15 cellular contexts compared by ENCODE assay signal in genomic region chr3:158273646-158274045, GRCh38.
DNase-seq lines count a peak whose midpoint lies in the region; ATAC-seq and TF ChIP-seq lines count a peak whose summit lies in the region.
"Had no signal": no experiment of that assay in that cellular context is flagged by ENCODE, and none has a peak within 500 bp of the region (broad histone marks: within the 10 kb centered on the region; RNA-seq: fewer than 3 reads in every experiment).

No MANE protein-coding gene starts in this region.

- no peaks in the 10 kb centered on the region for H3K9me3 ChIP-seq in body of pancreas
- H3K9me3 ChIP-seq: HAP-1 had no signal

- DNase-seq in EL = peak; percentile 6
- DNase-seq in chondrocyte (ENCODE audit: low spot score) = no peak
- DNase-seq in iris pigment epithelial cell (ENCODE audit: low read depth) = peak; percentile 60
- DNase-seq in body of pancreas = no peak
- DNase-seq in 8988T = no peak
- no peak for DNase-seq in NCI-H1436 (lab: John Stamatoyannopoulos, UW)
- DNase-seq in Right ventricle myocardium inferior (ENCODE audit: missing footprints) = no peak
- DNase-seq: Calu3; CD8-positive, alpha-beta T cell; DMS79 treated with DMSO at 0.1 percent for 48 hours; GM23248 had no signal

- ATAC-seq in body of pancreas (no peak), Right ventricle myocardium inferior (no peak)
- ATAC-seq: A549; CD8-positive, alpha-beta T cell had no signal

- H3K27ac Mint-ChIP-seq in chondrocyte (ENCODE audit: unreplicated experiment) = peak overlapping the region; percentile 12
- H3K27ac Mint-ChIP-seq: B cell; CD8-positive, alpha-beta T cell had no signal

- no peaks in the 10 kb centered on the region for H3K27me3 ChIP-seq in body of pancreas
- H3K27me3 ChIP-seq: BLaER1 treated with 17β-estradiol and CSF1 and Interleukin-3, amounts not matched to agents 10 nM and 100 nM had no signal

- TF ChIP-seq POLR2A in body of pancreas (IDR thresholded peaks at IDR 0.05) = no peak

- H3K27me3 Mint-ChIP-seq in chondrocyte (ENCODE audit: low read depth) = no peaks in the 10 kb centered on the region
- H3K27me3 Mint-ChIP-seq: B cell had no signal

- TF ChIP-seq CTCF in chondrocyte (IDR thresholded peaks at IDR 0.05) (no peak), body of pancreas (IDR thresholded peaks at IDR 0.05) (no peak)

- H3K9me3 Mint-ChIP-seq in chondrocyte (ENCODE audit: low read depth) = peaks cover 10% of the 10 kb centered on the region

- peaks cover 0 to 2% of the 10 kb centered on the region in 2 donors for H3K36me3 ChIP-seq in body of pancreas (replicated peaks in 1 of 2; ENCODE audit: insufficient read depth in 1 of 2, low read depth in 2 of 2)
- H3K36me3 ChIP-seq: HAP-1 had no signal

- H3K36me3 Mint-ChIP-seq in chondrocyte (ENCODE audit: low read depth) = peaks cover 2% of the 10 kb centered on the region

- intact Hi-C loops in body of pancreas (cut with DNase I) (no loop called here), Right ventricle myocardium inferior (cut with DNase I) (no loop called here)

- 83 to 94% methylated on average over 1 of the region's 1 CpG for WGBS in body of pancreas, 2 donors

- H3K4me3 Mint-ChIP-seq in chondrocyte (ENCODE audit: unreplicated experiment) = no peak overlapping the region
- H3K4me3 Mint-ChIP-seq: B cell; CD8-positive, alpha-beta T cell had no signal

- H3K4me1 Mint-ChIP-seq in chondrocyte (ENCODE audit: low read depth) = peaks cover 9% of the 10 kb centered on the region
- H3K4me1 Mint-ChIP-seq: B cell had no signal

- H3K4me3 ChIP-seq in body of pancreas = no peak overlapping the region
- H3K4me3 ChIP-seq: A549; BLaER1 treated with 17β-estradiol and CSF1 and Interleukin-3, amounts not matched to agents 10 nM and 100 nM; GM23248; HAP-1 had no signal

- no peak overlapping the region for H3K27ac ChIP-seq in body of pancreas
- H3K27ac ChIP-seq: A549; BLaER1 treated with 17β-estradiol and CSF1 and Interleukin-3, amounts not matched to agents 10 nM and 100 nM; GM23248 had no signal

- H3K4me1 ChIP-seq in body of pancreas = no peaks in the 10 kb centered on the region
- H3K4me1 ChIP-seq: A549; BLaER1 treated with 17β-estradiol and CSF1 and Interleukin-3, amounts not matched to agents 10 nM and 100 nM had no signal

Comparison
In these comparisons a context has a peak if more than half of its experiments do, and no peak if none do; other contexts are left out.
1. DNase-seq: peak in EL (single experiment) and iris pigment epithelial cell (single experiment); none in chondrocyte (single experiment), body of pancreas (0 of 4), 8988T (single experiment), NCI-H1436 (single experiment) and Right ventricle myocardium inferior (single experiment).